8 cellular contexts compared by ENCODE assay signal in the genomic region with DNA sequence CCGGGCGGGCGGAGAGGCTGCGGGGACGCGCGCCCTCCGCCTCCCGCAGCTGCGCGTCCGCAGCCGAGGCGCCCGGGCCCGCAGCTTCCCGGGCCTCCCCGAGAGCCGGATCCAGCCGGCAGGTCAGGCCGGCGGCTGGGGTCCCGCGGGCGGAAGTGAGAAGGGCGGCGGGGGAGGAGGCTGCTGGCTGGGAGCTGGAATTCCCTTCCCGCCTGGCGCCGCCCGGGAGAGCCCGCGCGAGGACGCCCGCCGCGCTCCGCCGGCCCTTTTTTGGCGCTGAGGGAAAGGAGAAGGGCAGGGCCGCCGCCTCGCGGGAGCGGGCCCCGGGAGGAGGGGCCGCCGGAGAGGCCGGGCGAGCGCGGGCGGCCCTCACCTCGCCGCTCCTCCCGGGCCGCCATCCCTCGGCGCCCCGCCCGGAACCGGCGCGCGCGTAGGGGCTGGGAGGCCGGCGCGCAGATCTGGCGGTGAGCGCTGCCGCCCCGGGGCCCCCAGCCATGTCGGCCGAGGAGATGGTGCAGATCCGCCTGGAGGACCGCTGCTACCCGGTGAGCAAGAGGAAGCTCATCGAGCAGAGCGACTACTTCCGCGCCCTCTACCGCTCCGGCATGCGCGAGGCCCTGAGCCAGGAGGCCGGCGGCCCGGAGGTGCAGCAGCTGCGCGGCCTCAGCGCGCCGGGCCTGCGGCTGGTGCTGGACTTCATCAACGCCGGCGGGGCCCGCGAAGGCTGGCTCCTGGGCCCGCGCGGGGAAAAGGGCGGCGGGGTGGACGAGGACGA. TPM values are rescaled to one million over a fixed set of nuclear protein-coding genes. Genes with fewer than 3 reads are reported as not detected.
DNase-seq lines count a peak whose midpoint lies in the region; ATAC-seq and TF ChIP-seq lines count a peak whose summit lies in the region.

A gene with protein sequence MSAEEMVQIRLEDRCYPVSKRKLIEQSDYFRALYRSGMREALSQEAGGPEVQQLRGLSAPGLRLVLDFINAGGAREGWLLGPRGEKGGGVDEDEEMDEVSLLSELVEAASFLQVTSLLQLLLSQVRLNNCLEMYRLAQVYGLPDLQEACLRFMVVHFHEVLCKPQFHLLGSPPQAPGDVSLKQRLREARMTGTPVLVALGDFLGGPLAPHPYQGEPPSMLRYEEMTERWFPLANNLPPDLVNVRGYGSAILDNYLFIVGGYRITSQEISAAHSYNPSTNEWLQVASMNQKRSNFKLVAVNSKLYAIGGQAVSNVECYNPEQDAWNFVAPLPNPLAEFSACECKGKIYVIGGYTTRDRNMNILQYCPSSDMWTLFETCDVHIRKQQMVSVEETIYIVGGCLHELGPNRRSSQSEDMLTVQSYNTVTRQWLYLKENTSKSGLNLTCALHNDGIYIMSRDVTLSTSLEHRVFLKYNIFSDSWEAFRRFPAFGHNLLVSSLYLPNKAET (plus strand): TSS at position 397 of the 775 bp plus-strand sequence. CDS start 98 bp downstream, at position 495.
A gene (minus strand): TSS at position 400 of the 775 bp plus-strand sequence. CDS start 8,960 bp downstream, outside the sequence.

- H2AFZ ChIP-seq in HCT116 (ENCODE audit: low read depth, low read length, poor library complexity, severe bottlenecking) = peak within 1 kb of the TSS; percentile 85
- H2AFZ ChIP-seq in MM.1S (ENCODE audit: low read length) = peak within 1 kb of the TSS; percentile 93

- DNase-seq in HCT116 (ENCODE audit: low read depth, low spot score) (no peak), MM.1S (peak; percentile 69), T-cell (peak; percentile 40 to 74 (median 58)), amniotic stem cell (lab: John Stamatoyannopoulos, UW) (peak; percentile 41), right atrium auricular region (ENCODE audit: low spot score) (peak; percentile 61), putamen (ENCODE audit: low spot score) (peak; percentile 79), vagina (ENCODE audit: extremely low spot score in 2 of 2) (no peak)

- TF ChIP-seq POLR2A in GM10847 (IDR thresholded peaks at IDR 0.05; ENCODE audit: extremely low read depth, insufficient read length) (peak; percentile 30), HCT116 (IDR thresholded peaks at IDR 0.05; ENCODE audit: borderline replicate concordance, extremely low read depth, insufficient read depth, insufficient read length) (peak; percentile 32), vagina (IDR thresholded peaks at IDR 0.05) (peak in 1 of 2 donors; percentile 20)

- intact Hi-C loops in HCT116 (cut with micrococcal nuclease) = no loop called here
- intact Hi-C loops in vagina (cut with DNase I) = no loop called here

- no peaks in the 10 kb centered on the region; a peak in 1 of 4 replicates for H3K36me3 ChIP-seq in HCT116 (ENCODE audit: control insufficient read depth in 1 of 2, insufficient read depth in 2 of 2, low read length in 2 of 2)
- H3K36me3 ChIP-seq in MM.1S (replicated peaks; ENCODE audit: insufficient read depth, low read length) = no peaks in the 10 kb centered on the region
- no peaks in the 10 kb centered on the region for H3K36me3 ChIP-seq in right atrium auricular region
- no peaks in the 10 kb centered on the region for H3K36me3 ChIP-seq in vagina

- peak within 1 kb of the TSS; percentile 75 to 90 for H3K4me3 ChIP-seq in HCT116 (replicated peaks in 1 of 2; ENCODE audit: low read depth in 1 of 2, low read length in 2 of 2)
- H3K4me3 ChIP-seq in MM.1S (ENCODE audit: low read length) = peak within 1 kb of the TSS; percentile 83
- H3K4me3 ChIP-seq in right atrium auricular region = peak within 1 kb of the TSS; percentile 79 to 82
- H3K4me3 ChIP-seq in vagina = peak within 1 kb of the TSS; percentile 68 to 89

- TF ChIP-seq CTCF in HCT116 (IDR thresholded peaks at IDR 0.05 in 2 of 3, conservative IDR thresholded peaks at IDR 0.05 in 1 of 3; ENCODE audit: borderline replicate concordance in 1 of 3, insufficient read depth in 1 of 3, low read depth in 2 of 3, low read length in 2 of 3) (no peak), MM.1S (IDR thresholded peaks at IDR 0.05; ENCODE audit: low read length) (no peak), right atrium auricular region (IDR thresholded peaks at IDR 0.05) (peak in 1 of 2 donors; percentile 14), vagina (IDR thresholded peaks at IDR 0.05) (no peak)

- H3K79me2 ChIP-seq in HCT116 (ENCODE audit: insufficient read depth, low read length) = peaks cover 43% of the 10 kb centered on the region
- H3K79me2 ChIP-seq in MM.1S (ENCODE audit: low read length) = peaks cover 29% of the 10 kb centered on the region

- RAD21 ChIA-PET in HCT116 (lab: Charles Lee; ENCODE audit: low non-redundant PET in 1 of 2, low total read pairs in 2 of 2, uncharacterized antibody in 2 of 2, unreplicated experiment in 2 of 2) = no interaction called here

- H3K9me3 ChIP-seq in HCT116 (ENCODE audit: control insufficient read depth in 1 of 2, insufficient read depth in 1 of 2, low read depth in 1 of 2, low read length in 2 of 2) (no peaks in the 10 kb centered on the region), MM.1S (replicated peaks; ENCODE audit: insufficient read depth, low read length) (no peaks in the 10 kb centered on the region), right atrium auricular region (no peaks in the 10 kb centered on the region), vagina (no peaks in the 10 kb centered on the region)

- H3K9ac ChIP-seq in HCT116 (ENCODE audit: low read length) (peak within 1 kb of the TSS; percentile 84), MM.1S (ENCODE audit: low read length) (peak within 1 kb of the TSS; percentile 83)

- H4K20me1 ChIP-seq in HCT116 (ENCODE audit: insufficient read depth) (no peaks in the 10 kb centered on the region), MM.1S (ENCODE audit: insufficient read depth, low read length) (no peaks in the 10 kb centered on the region)

- no peaks in the 10 kb centered on the region for H3K9me3 Mint-ChIP-seq in T-cell

- no TSS peak for BruUV-seq in HCT116 (replicated peaks; lab: Mats Ljungman, UMichigan)

- H3K36me3 Mint-ChIP-seq in T-cell = peaks cover 19% of the 10 kb centered on the region

- peak; percentile 81 for ATAC-seq in HCT116
- peak; percentile 87 to 89 (median 88) for ATAC-seq in T-cell (replicated peaks in 1 of 4)

- CTCF ChIA-PET in HCT116 (lab: Charles Lee) = interaction anchor here (0.8 to 1.1 kb wide), 2 partner anchors 41 to 46 kb away, joined by 3 to 5 read pairs; no protein-coding TSS in a partner anchor
- CTCF ChIA-PET in T-cell (lab: Charles Lee) = interaction anchor here (0.6 to 1.8 kb wide), 4 partner anchors 32 to 47 kb away, joined by 3 to 11 read pairs (median 5); no protein-coding TSS in a partner anchor

- peak within 1 kb of the TSS; percentile 75 to 82 for H3K27ac Mint-ChIP-seq in T-cell

- H3K27me3 ChIP-seq in HCT116 (ENCODE audit: insufficient read depth, low read length) = no peaks in the 10 kb centered on the region
- H3K27me3 ChIP-seq in MM.1S (replicated peaks; ENCODE audit: insufficient read depth, low read length) = no peaks in the 10 kb centered on the region
- H3K27me3 ChIP-seq in right atrium auricular region = no peaks in the 10 kb centered on the region
- no peaks in the 10 kb centered on the region for H3K27me3 ChIP-seq in vagina

- H3F3A ChIP-seq in MM.1S (ENCODE audit: insufficient read depth, low read length) = no peaks in the 10 kb centered on the region

- H3K27ac ChIP-seq in HCT116 (ENCODE audit: low read depth, low read length) (peak within 1 kb of the TSS; percentile 89), MM.1S (ENCODE audit: low read length) (peak within 1 kb of the TSS; percentile 45; the same call in 1 of the 2 replicates), right atrium auricular region (peak within 1 kb of the TSS; percentile 88 to 97), vagina (peak within 1 kb of the TSS; percentile 86)

- peak within 1 kb of the TSS; percentile 80 to 85 (median 83) for H3K4me3 Mint-ChIP-seq in T-cell

- POLR2A ChIA-PET in HCT116 (lab: Charles Lee) (no interaction called here), T-cell (lab: Charles Lee) (interaction anchor here in 1 of 2 donors (0.6 to 1.9 kb wide), 3 partner anchors 41 to 76 kb away, joined by 3 to 7 read pairs (median 6); no protein-coding TSS in a partner anchor)

- H3K4me2 ChIP-seq in HCT116 (ENCODE audit: low read length) = peak within 1 kb of the TSS; percentile 100
- H3K4me2 ChIP-seq in MM.1S (ENCODE audit: low read depth, low read length) = peak within 1 kb of the TSS; percentile 95

- no peaks in the 10 kb centered on the region for H3K27me3 Mint-ChIP-seq in T-cell

- H3K4me1 ChIP-seq in HCT116 (ENCODE audit: control insufficient read depth in 1 of 2, insufficient read depth in 2 of 2, low read length in 2 of 2) (peaks cover 10 to 24% of the 10 kb centered on the region in 2 experiments; a peak in 3 of 4 replicates), MM.1S (ENCODE audit: low read length) (peaks cover 8% of the 10 kb centered on the region), right atrium auricular region (peaks cover 0 to 30% of the 10 kb centered on the region in 2 donors), vagina (peaks cover 28% of the 10 kb centered on the region)

- peaks cover 35 to 42% (median 37%) of the 10 kb centered on the region in 3 donors for H3K4me1 Mint-ChIP-seq in T-cell

- H3K9me2 ChIP-seq in HCT116 (ENCODE audit: insufficient read depth) (no peaks in the 10 kb centered on the region), MM.1S (replicated peaks; ENCODE audit: insufficient read depth, low read length) (no peaks in the 10 kb centered on the region)

- no peak for TF ChIP-seq RAD21 in HCT116 (IDR thresholded peaks at IDR 0.05; ENCODE audit: low read depth)

TF ChIP-seq in HCT116, 20 proteins besides CTCF, POLR2A, EP300 and RAD21 (continues in another document):
- TF ChIP-seq ZNF274 (IDR thresholded peaks at IDR 0.05; ENCODE audit: low read depth, low read length) = no peak
- TF ChIP-seq, protein P1, sequence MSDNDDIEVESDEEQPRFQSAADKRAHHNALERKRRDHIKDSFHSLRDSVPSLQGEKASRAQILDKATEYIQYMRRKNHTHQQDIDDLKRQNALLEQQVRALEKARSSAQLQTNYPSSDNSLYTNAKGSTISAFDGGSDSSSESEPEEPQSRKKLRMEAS (IDR thresholded peaks at IDR 0.05) = peak; percentile 71
- TF ChIP-seq, protein P2, sequence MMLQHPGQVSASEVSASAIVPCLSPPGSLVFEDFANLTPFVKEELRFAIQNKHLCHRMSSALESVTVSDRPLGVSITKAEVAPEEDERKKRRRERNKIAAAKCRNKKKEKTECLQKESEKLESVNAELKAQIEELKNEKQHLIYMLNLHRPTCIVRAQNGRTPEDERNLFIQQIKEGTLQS (IDR thresholded peaks at IDR 0.05) = no peak

RNA-seq across cellular contexts. Expression of the first gene that starts in this region (rescaled TPM):
- 21.5 TPM for total RNA-seq in HCT116 (2021; ENCODE audit: unreplicated experiment)
- 9.8 and 10.2 TPM in 2 replicates for polyA plus RNA-seq in HCT116 (2012)
- 10 to 100 TPM; 16.5 to 28.0 (median 21.0) TPM for total RNA-seq in T-cell
- 10 to 100 TPM in 1 of 2 donors, 1 to 10 TPM in 1; 6.7 to 11.4 TPM for total RNA-seq in right atrium auricular region
- 30.0 TPM for total RNA-seq in vagina

RNA-seq across cellular contexts. Expression of the second gene that starts in this region (rescaled TPM):
- total RNA-seq in HCT116 (2021; ENCODE audit: unreplicated experiment) (not detected), T-cell (not detected), right atrium auricular region (not detected), vagina (not detected)
- not detected in 2 replicates for polyA plus RNA-seq in HCT116 (2012)

Comparison
In these comparisons a context has a peak if more than half of its experiments do, and no peak if none do; other contexts are left out.
1. DNase-seq: peak in MM.1S (single experiment), T-cell (34 of 34), amniotic stem cell (single experiment), right atrium auricular region (single experiment) and putamen (single experiment); none in HCT116 (single experiment) and vagina (0 of 2).
2. Peak in every context shown above with its lines, with median percentiles within 50 percentile points of each other: H3K27ac ChIP-seq and H3K4me3 ChIP-seq.